In genomic region chr18:36692331-36692730, GRCh38 we compare ENCODE assay signal across 18 cellular contexts.
A peak's percentile ranks its signal among the peaks of the same experiment; 100 is the strongest.
DNase-seq lines count a peak whose midpoint lies in the region; ATAC-seq, FAIRE-seq and TF ChIP-seq lines count a peak whose summit lies in the region.
"Had no signal": no experiment of that assay in that cellular context is flagged by ENCODE, and none has a peak within 500 bp of the region (broad histone marks: within the 10 kb centered on the region; RNA-seq: fewer than 3 reads in every experiment).

No MANE protein-coding gene starts in this region.

- no peaks in the 10 kb centered on the region for H3K27me3 ChIP-seq in IMR-90 (ENCODE audit: control insufficient read depth, insufficient read depth, low read length)
- H3K27me3 ChIP-seq in muscle layer of colon (ENCODE audit: control insufficient read depth in 1 of 2, insufficient read depth in 2 of 2, low read length in 2 of 2) = no peaks in the 10 kb centered on the region
- H3K27me3 ChIP-seq in aorta (ENCODE audit: control insufficient read depth in 1 of 2, insufficient read depth in 2 of 2, low read length in 1 of 2) = no peaks in the 10 kb centered on the region
- peaks cover 2% of the 10 kb centered on the region for H3K27me3 ChIP-seq in foreskin keratinocyte

- peak overlapping the region; percentile 74 for H2BK120ac ChIP-seq in IMR-90 (ENCODE audit: low read depth, low read length)

- FAIRE-seq in endometrium (lab: Jason Lieb, UNC) = peak; percentile 69

- H2AK5ac ChIP-seq in IMR-90 (ENCODE audit: low read depth, low read length) = no peak overlapping the region

- no peak overlapping the region for H2AFZ ChIP-seq in IMR-90 (replicated peaks; ENCODE audit: low read length, poor library complexity)

- ATAC-seq in IMR-90 (ENCODE audit: low read depth) = peak; percentile 46
- ATAC-seq in aorta (ENCODE audit: low FRiP score) = no peak
- no peak for ATAC-seq in foreskin keratinocyte
- ATAC-seq: effector memory CD8-positive, alpha-beta T cell; HCT116 had no signal

- no peak for TF ChIP-seq POLR2A in IMR-90 (IDR thresholded peaks at IDR 0.05; ENCODE audit: low read depth, low read length)

- H4K8ac ChIP-seq in IMR-90 (ENCODE audit: low read depth in 2 of 2, low read length in 2 of 2) = peak overlapping the region in 1 of 2 experiments; percentile 8; a peak in 2 of 4 replicates

- intact Hi-C loops in IMR-90 (cut with micrococcal nuclease) (no loop called here), aorta (cut with DNase I) (no loop called here)

- no peak overlapping the region for H3K14ac ChIP-seq in IMR-90 (replicated peaks; ENCODE audit: low read depth, low read length)

- H3K18ac ChIP-seq in IMR-90 (ENCODE audit: low read depth, low read length) = peak overlapping the region; percentile 79; the same call in 1 of the 2 replicates

- no peak overlapping the region for H2AK9ac ChIP-seq in IMR-90 (replicated peaks; ENCODE audit: low read depth, low read length, poor library complexity)

- H3K9me3 ChIP-seq in IMR-90 (ENCODE audit: control insufficient read depth, insufficient read depth, low read length) (no peaks in the 10 kb centered on the region), muscle layer of colon (ENCODE audit: low read length) (no peaks in the 10 kb centered on the region), aorta (ENCODE audit: control insufficient read depth, low read length) (no peaks in the 10 kb centered on the region)

- peak overlapping the region; percentile 81 for H3K4ac ChIP-seq in IMR-90 (ENCODE audit: low read depth, low read length)

- no peaks in the 10 kb centered on the region for H3K36me3 ChIP-seq in IMR-90 (ENCODE audit: control insufficient read depth, insufficient read depth, low read length)
- H3K36me3 ChIP-seq in muscle layer of colon (ENCODE audit: insufficient read depth, low read length) = no peaks in the 10 kb centered on the region
- H3K36me3 ChIP-seq in aorta (ENCODE audit: control insufficient read depth in 1 of 2, insufficient read depth in 2 of 2, low read length in 1 of 2) = no peaks in the 10 kb centered on the region

- H2BK15ac ChIP-seq in IMR-90 (ENCODE audit: low read depth, low read length) = 0 out of 3 replicates have a peak overlapping the region, but pooled peaks have one; percentile 78

- no peak for TF ChIP-seq RAD21 in IMR-90 (IDR thresholded peaks at IDR 0.05; ENCODE audit: low read length)

- peak overlapping the region; percentile 55; the same call in 1 of the 2 replicates for H3K56ac ChIP-seq in IMR-90 (ENCODE audit: extremely low read depth, insufficient read depth, low read length)

- WGBS in IMR-90 (ENCODE audit: extremely low coverage in 2 of 2, insufficient read length in 1 of 2), 2 experiments = 20% methylated on average over 1 of the region's 2 CpGs; no CpG with 5 or more reads in 1 of the 2 experiments
- WGBS in aorta, 2 donors = 41 to 45% methylated on average over 2 of the region's 2 CpGs

- no TSS peak for BruUV-seq in IMR-90 (replicated peaks; lab: Mats Ljungman, UMichigan)

- in situ Hi-C loops in IMR-90 (cut with MboI; ENCODE audit: low sequenced_read_pairs) = no loop called here

- H3K27ac ChIP-seq in IMR-90 (ENCODE audit: insufficient read depth, low read length) (peak overlapping the region; percentile 87; the same call in 1 of the 2 replicates), muscle layer of colon (ENCODE audit: low read depth, low read length) (peak overlapping the region; percentile 75), aorta (ENCODE audit: low read depth in 1 of 2, low read length in 2 of 2) (no peak overlapping the region), foreskin keratinocyte (no peak overlapping the region)

- no peak for TF ChIP-seq CTCF in AG09319 (IDR thresholded peaks at IDR 0.05; ENCODE audit: low read depth, low read length)
- no peak for TF ChIP-seq CTCF in IMR-90 (conservative IDR thresholded peaks at IDR 0.05; ENCODE audit: low read depth, low read length)
- no peak for TF ChIP-seq CTCF in foreskin keratinocyte (conservative IDR thresholded peaks at IDR 0.05)
- no peak for TF ChIP-seq CTCF in GM20000 (IDR thresholded peaks at IDR 0.05; ENCODE audit: extremely low read depth, missing control alignments)

- H3K9ac ChIP-seq in IMR-90 (ENCODE audit: low read depth, low read length) (no peak overlapping the region), muscle layer of colon (ENCODE audit: low read length) (no peak overlapping the region)

- peak overlapping the region; percentile 78 for H3K4me2 ChIP-seq in IMR-90 (ENCODE audit: low read depth, low read length)

- H3K4me1 ChIP-seq in IMR-90 (ENCODE audit: control insufficient read depth, insufficient read depth, low read length) (peaks cover 31% of the 10 kb centered on the region), muscle layer of colon (ENCODE audit: insufficient read depth, low read length) (peaks cover 35% of the 10 kb centered on the region), aorta (ENCODE audit: control insufficient read depth in 1 of 2, insufficient read depth in 2 of 2, low read length in 2 of 2) (no peaks in the 10 kb centered on the region), foreskin keratinocyte (no peaks in the 10 kb centered on the region)

- H3K4me3 ChIP-seq in IMR-90 (ENCODE audit: insufficient read depth, low read depth, low read length) (no peak overlapping the region), muscle layer of colon (ENCODE audit: low read depth in 1 of 2, low read length in 2 of 2) (no peak overlapping the region), aorta (ENCODE audit: low read length in 2 of 2) (no peak overlapping the region)

- no peak overlapping the region for H4K5ac ChIP-seq in IMR-90 (ENCODE audit: low read depth, low read length)

- H3K23ac ChIP-seq in IMR-90 (ENCODE audit: low read depth, low read length) = no peak overlapping the region

- POLR2A ChIA-PET in IMR-90 (lab: Charles Lee; ENCODE audit: unreplicated experiment) = interaction anchor here (0.5 kb wide), 1 partner anchor 628 kb away, joined by 4 read pairs; no protein-coding TSS in a partner anchor

- peak; percentile 71 for DNase-seq in AG09319 (ENCODE audit: extremely low read depth, low read depth)
- peak; percentile 93 for DNase-seq in IMR-90
- DNase-seq in aorta = no peak
- DNase-seq in foreskin keratinocyte = no peak
- no peak for DNase-seq in DMS53 (lab: John Stamatoyannopoulos, UW)
- no peak for DNase-seq in GM20000 (ENCODE audit: low spot score)
- DNase-seq: activated CD4-positive, alpha-beta T cell treated with anti-CD3 and anti-CD28 coated beads for 48 hours; activated naive CD4-positive, alpha-beta T cell treated with anti-CD3 and anti-CD28 coated beads, Interleukin-2, amount 50 U/mL, for 16 hours; activated T-cell treated with anti-CD3 and anti-CD28 coated beads for 4 hours; central memory CD4-positive, alpha-beta T cell; effector memory CD8-positive, alpha-beta T cell; immature natural killer cell; mammary epithelial cell; NCI-H2029 treated with DMSO at 0.1 percent for 48 hours; SHP77 treated with DMSO at 0.1 percent for 48 hours had no signal

- no peaks in the 10 kb centered on the region for H4K20me1 ChIP-seq in IMR-90 (ENCODE audit: insufficient read depth, low read length)

- H2BK5ac ChIP-seq in IMR-90 (ENCODE audit: low read depth, low read length, poor library complexity, severe bottlenecking) = peak overlapping the region; percentile 93

- peaks cover 6 to 24% of the 10 kb centered on the region in 2 experiments; a peak in 3 of 4 replicates for H3K79me1 ChIP-seq in IMR-90 (ENCODE audit: low read depth in 1 of 2, low read length in 2 of 2)

- CTCF ChIA-PET in IMR-90 (lab: Yijun Ruan, JAX) = interaction anchor here (0.7 to 1.3 kb wide), 3 partner anchors 15 to 65 kb away, joined by 3 read pairs; no protein-coding TSS in a partner anchor

- peaks cover 19% of the 10 kb centered on the region for H3K9me1 ChIP-seq in IMR-90 (ENCODE audit: insufficient read depth, low read length)

- H4K91ac ChIP-seq in IMR-90 (ENCODE audit: insufficient read depth, low read depth, low read length) = peak overlapping the region; percentile 75; the same call in 1 of the 2 replicates

- peak overlapping the region; percentile 77; the same call in 1 of the 2 replicates for H2BK20ac ChIP-seq in IMR-90 (ENCODE audit: low read depth, low read length)

- dilution Hi-C loops in IMR-90 (cut with HindIII; ENCODE audit: low sequenced_read_pairs, unreplicated experiment) = no loop called here

TF ChIP-seq in IMR-90, 13 proteins besides CTCF, POLR2A, EP300 and RAD21:
- no peak for TF ChIP-seq SMC3 (IDR thresholded peaks at IDR 0.05; ENCODE audit: low read depth, low read length)
- TF ChIP-seq BHLHE40 (IDR thresholded peaks at IDR 0.05; ENCODE audit: low read depth, low read length) = no peak
- no peak for TF ChIP-seq RFX5 (IDR thresholded peaks at IDR 0.05; ENCODE audit: low read depth, low read length)
- TF ChIP-seq USF2 (IDR thresholded peaks at IDR 0.05; ENCODE audit: low read depth, low read length) = no peak
- no peak for TF ChIP-seq RCOR1 (IDR thresholded peaks at IDR 0.05; ENCODE audit: insufficient replicate concordance, low read length)

Comparison
In these comparisons a context has a peak if more than half of its experiments do, and no peak if none do; other contexts are left out.
1. DNase-seq: peak in AG09319 (single experiment) and IMR-90 (single experiment); none in aorta (0 of 2), foreskin keratinocyte (0 of 2), DMS53 (single experiment) and GM20000 (single experiment).
2. H3K27ac ChIP-seq: peak in IMR-90 (single experiment) and muscle layer of colon (single experiment); none in aorta (0 of 2) and foreskin keratinocyte (single experiment).